Comparison of ENCODE assay signal across 8 cellular contexts in the genomic region with DNA sequence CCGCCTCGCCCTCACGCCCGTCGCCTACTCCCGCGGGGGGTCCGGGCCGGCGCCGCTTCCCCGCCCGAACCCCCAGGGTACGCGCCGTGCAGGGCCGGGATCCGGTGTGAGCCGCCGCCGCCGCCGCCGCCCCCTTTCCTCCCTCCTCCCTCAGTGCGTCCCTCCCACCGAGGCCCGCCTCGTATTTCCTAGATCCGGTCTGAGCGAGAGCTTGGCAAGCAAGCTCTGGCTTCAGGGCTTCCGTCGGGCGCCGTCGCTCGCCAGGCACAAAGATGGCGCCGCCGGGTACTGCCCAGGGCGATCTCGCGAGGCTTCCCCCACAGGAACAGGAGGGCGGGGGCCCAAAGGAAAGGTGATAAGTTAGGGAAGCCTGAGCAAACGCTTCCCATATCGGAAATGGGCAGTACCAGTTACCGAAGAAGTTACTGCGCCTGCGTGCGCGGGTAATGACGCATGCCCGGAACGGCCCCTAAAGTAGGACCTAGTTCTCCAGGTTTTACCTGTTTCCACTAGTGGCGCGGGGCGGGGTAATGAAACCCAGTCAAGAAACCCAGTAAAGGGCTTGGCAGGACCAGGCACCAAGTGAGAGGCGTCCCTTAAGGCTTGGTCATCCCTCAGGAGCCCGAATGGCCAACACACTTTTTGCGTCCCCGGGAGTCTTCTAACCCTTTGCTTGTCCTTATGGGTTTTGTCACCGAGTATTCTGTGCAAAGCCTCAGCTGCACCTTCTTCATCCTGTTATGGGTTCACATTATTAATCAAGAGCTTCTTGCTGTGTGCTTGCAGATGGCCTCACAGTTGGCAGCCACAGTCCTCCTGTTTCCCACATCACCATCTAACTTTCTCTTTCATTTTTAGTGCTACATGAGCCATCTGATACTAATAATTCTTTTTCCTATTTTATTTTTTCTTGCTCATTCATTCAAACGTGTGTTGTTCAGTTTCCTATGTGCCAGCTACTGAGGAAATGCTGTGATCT. TPM values are rescaled to one million over a fixed set of nuclear protein-coding genes. Genes with fewer than 3 reads are reported as not detected.
A peak's percentile ranks its signal among the peaks of the same experiment; 100 is the strongest.
DNase-seq lines count a peak whose midpoint lies in the region; ATAC-seq and TF ChIP-seq lines count a peak whose summit lies in the region.

A gene with protein sequence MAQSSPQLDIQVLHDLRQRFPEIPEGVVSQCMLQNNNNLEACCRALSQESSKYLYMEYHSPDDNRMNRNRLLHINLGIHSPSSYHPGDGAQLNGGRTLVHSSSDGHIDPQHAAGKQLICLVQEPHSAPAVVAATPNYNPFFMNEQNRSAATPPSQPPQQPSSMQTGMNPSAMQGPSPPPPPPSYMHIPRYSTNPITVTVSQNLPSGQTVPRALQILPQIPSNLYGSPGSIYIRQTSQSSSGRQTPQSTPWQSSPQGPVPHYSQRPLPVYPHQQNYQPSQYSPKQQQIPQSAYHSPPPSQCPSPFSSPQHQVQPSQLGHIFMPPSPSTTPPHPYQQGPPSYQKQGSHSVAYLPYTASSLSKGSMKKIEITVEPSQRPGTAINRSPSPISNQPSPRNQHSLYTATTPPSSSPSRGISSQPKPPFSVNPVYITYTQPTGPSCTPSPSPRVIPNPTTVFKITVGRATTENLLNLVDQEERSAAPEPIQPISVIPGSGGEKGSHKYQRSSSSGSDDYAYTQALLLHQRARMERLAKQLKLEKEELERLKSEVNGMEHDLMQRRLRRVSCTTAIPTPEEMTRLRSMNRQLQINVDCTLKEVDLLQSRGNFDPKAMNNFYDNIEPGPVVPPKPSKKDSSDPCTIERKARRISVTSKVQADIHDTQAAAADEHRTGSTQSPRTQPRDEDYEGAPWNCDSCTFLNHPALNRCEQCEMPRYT (minus strand): TSS at position 108 of the 979 bp plus-strand sequence. CDS start 29,666 bp downstream, outside the sequence.

- H3K36me3 ChIP-seq in BE2C (no peaks in the 10 kb centered on the region), colonic mucosa (no peaks in the 10 kb centered on the region)

- H3K27ac ChIP-seq in colonic mucosa: peak within 1 kb of the TSS; percentile 79

- no peaks in the 10 kb centered on the region for H3K4me1 ChIP-seq in BE2C
- H3K4me1 ChIP-seq in colonic mucosa: no peaks in the 10 kb centered on the region

- intact Hi-C loops in colonic mucosa (cut with DNase I): no loop called here

- TF ChIP-seq CTCF in BE2C (IDR thresholded peaks at IDR 0.05; ENCODE audit: low read depth, low read length) (no peak), colonic mucosa (IDR thresholded peaks at IDR 0.05) (no peak)

- peak; percentile 91 for ATAC-seq in HG03460 (IDR thresholded peaks at IDR 0.05; ENCODE audit: unreplicated experiment)

- H3K9me3 ChIP-seq in BE2C (no peaks in the 10 kb centered on the region), colonic mucosa (no peaks in the 10 kb centered on the region)

- DNase-seq in BE2C (peak; percentile 90), GM19240 (ENCODE audit: insufficient read length, low spot score) (peak; percentile 31), NCI-H526 (lab: John Stamatoyannopoulos, UW) (peak; percentile 98), colonic mucosa (peak; percentile 94), kidney tubule cell (ENCODE audit: low spot score) (peak; percentile 97)
- peak; percentile 92 for DNase-seq in activated CD4-positive, alpha-beta T cell treated with anti-CD3 and anti-CD28 coated beads for 48 hours
- peak; percentile 63 to 78 (median 74) for DNase-seq in stimulated activated CD4-positive, alpha-beta T cell treated with anti-CD3 and anti-CD28 coated beads, Interleukin-1b, Interleukin-23, amount 100 ng/mL, for 24 hours (ENCODE audit: low read depth in 4 of 4, low spot score in 1 of 4)

- H3K4me3 ChIP-seq in BE2C (ENCODE audit: low read depth, low read length) (peak within 1 kb of the TSS; percentile 78), colonic mucosa (peak within 1 kb of the TSS; percentile 63)

- H3K27me3 ChIP-seq in BE2C: no peaks in the 10 kb centered on the region
- H3K27me3 ChIP-seq in colonic mucosa: no peaks in the 10 kb centered on the region

- H3K9ac ChIP-seq in colonic mucosa (ENCODE audit: low read depth in 2 of 2, low read length in 2 of 2): peak within 1 kb of the TSS; percentile 66 to 80

RNA-seq across cellular contexts. Expression of the gene that starts here (rescaled TPM):
- 11.3 TPM for polyA plus RNA-seq in BE2C (2012; ENCODE audit: insufficient read depth, insufficient read length, low read depth)
- total RNA-seq in colonic mucosa: 10 to 100 TPM; 12.3 to 22.2 TPM

Comparison
In these comparisons a context has a peak if more than half of its experiments do, and no peak if none do; other contexts are left out.
1. Peak in every context shown above with its lines: DNase-seq, ATAC-seq, H3K4me3 ChIP-seq and H3K27ac ChIP-seq.
2. DNase-seq: peak in every context shown above with its lines; median percentile 98 in NCI-H526; 97 in kidney tubule cell; 94 in colonic mucosa; 92 in activated CD4-positive, alpha-beta T cell treated with anti-CD3 and anti-CD28 coated beads for 48 hours; 90 in BE2C; 74 in stimulated activated CD4-positive, alpha-beta T cell treated with anti-CD3 and anti-CD28 coated beads, Interleukin-1b, Interleukin-23, amount 100 ng/mL, for 24 hours; 31 in GM19240.